8 cellular contexts compared by ENCODE assay signal in genomic region chr16:21599994-21600773, GRCh38. TPM values are rescaled to one million over a fixed set of nuclear protein-coding genes. Genes with fewer than 3 reads are reported as not detected.
DNase-seq lines count a peak whose midpoint lies in the region; ATAC-seq and TF ChIP-seq lines count a peak whose summit lies in the region.

No MANE protein-coding gene starts in this region.

- H3K9ac ChIP-seq in stomach smooth muscle (ENCODE audit: low read length in 2 of 2): peak overlapping the region; percentile 94 to 98

- H3K4me3 ChIP-seq in left lung (peak overlapping the region; percentile 80 to 92), stomach smooth muscle (ENCODE audit: low read length in 2 of 2) (peak overlapping the region; percentile 71 to 95)

- POLR2A ChIA-PET in RWPE1 (lab: Yijun Ruan, JAX; ENCODE audit: low non-redundant PET): no interaction called here

- ATAC-seq in HG03354 (IDR thresholded peaks at IDR 0.05; ENCODE audit: poor library complexity, severe bottlenecking, unreplicated experiment) (peak; percentile 29), left lung (peak; percentile 5)

- H3K9me3 ChIP-seq in left lung (no peaks in the 10 kb centered on the region), stomach smooth muscle (ENCODE audit: control insufficient read depth in 2 of 2, low read length in 2 of 2) (no peaks in the 10 kb centered on the region)

- H3K36me3 ChIP-seq in left lung: no peaks in the 10 kb centered on the region
- H3K36me3 ChIP-seq in stomach smooth muscle (ENCODE audit: control insufficient read depth in 2 of 2, insufficient read depth in 2 of 2, low read length in 2 of 2): no peaks in the 10 kb centered on the region

- CTCF ChIA-PET in RWPE1 (lab: Yijun Ruan, JAX): no interaction called here

- TF ChIP-seq CTCF in RWPE1 (conservative IDR thresholded peaks at IDR 0.05; ENCODE audit: low read depth) (no peak), left lung (IDR thresholded peaks at IDR 0.05) (no peak)

- H3K27ac ChIP-seq in RWPE1 (peak overlapping the region; percentile 89), left lung (peak overlapping the region; percentile 94 to 96), stomach smooth muscle (ENCODE audit: low read length) (peak overlapping the region; percentile 90)

- DNase-seq in D341Med (ENCODE audit: low spot score) (peak; percentile 26), GM19240 (ENCODE audit: insufficient read length, low spot score) (peak; percentile 4), RWPE1 (ENCODE audit: low spot score) (peak; percentile 38), left lung (peak in 1 of 2 donors; percentile 87), iPS-NIHi11 (ENCODE audit: low spot score) (no peak)
- peak; percentile 39 for DNase-seq in central memory CD4-positive, alpha-beta T cell

- H3K4me1 ChIP-seq in left lung (peaks cover 4 to 70% of the 10 kb centered on the region in 2 donors), stomach smooth muscle (ENCODE audit: control insufficient read depth, insufficient read depth, low read length) (peaks cover 14% of the 10 kb centered on the region)

- H3K27me3 ChIP-seq in left lung (no peaks in the 10 kb centered on the region), stomach smooth muscle (ENCODE audit: control insufficient read depth in 1 of 2, insufficient read depth in 2 of 2, low read length in 2 of 2) (no peaks in the 10 kb centered on the region)

- intact Hi-C loops in left lung (cut with DNase I): no loop called here

RNA-seq across cellular contexts. Expression of gene METTL9, which starts 0.8 kb away (rescaled TPM):
- 10 to 100 TPM; 93.7 to 99.3 TPM for total RNA-seq in left lung

RNA-seq across cellular contexts. Expression of gene IGSF6, which starts 52.2 kb away (rescaled TPM):
- total RNA-seq in left lung: 10 to 100 TPM; 50.7 to 65.4 TPM
